ENCODE assay signal across 14 cellular contexts in the genomic region with DNA sequence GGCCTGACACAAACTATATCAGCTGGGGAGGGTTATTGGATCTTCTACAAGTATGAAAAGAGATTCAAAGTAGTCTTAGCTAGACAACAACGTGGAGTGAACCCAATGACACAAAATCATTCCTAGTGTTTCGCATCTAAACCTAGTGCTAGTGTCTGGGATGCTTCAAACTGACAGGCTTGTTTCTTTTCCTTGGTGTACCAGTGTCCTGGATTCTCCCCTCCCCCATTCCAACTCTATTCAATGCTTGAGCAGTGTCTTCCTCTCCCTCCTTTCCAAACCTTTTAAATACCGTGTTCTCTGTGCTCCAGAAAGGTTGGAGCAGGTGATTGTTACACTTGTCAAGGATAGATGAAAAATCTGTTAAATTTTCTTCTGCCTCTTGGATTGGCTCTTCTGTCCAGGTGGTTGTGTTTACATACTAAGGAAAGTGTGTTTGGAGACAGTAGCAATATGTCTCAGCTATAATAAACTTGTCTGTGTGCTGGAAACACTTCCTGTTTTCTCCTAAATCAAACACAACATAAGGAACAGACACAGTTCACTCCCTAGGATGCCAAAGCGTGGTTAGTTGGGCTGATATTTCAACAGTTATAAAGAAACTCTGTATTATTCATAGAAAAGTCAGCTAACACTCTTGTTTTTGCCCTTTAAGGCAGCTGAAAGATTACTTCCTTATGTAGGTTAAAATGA. TPM values are rescaled to one million over a fixed set of nuclear protein-coding genes. Genes with fewer than 3 reads are reported as not detected.
DNase-seq lines count a peak whose midpoint lies in the region; ATAC-seq, FAIRE-seq and TF ChIP-seq lines count a peak whose summit lies in the region.
"Had no signal": no experiment of that assay in that cellular context is flagged by ENCODE, and none has a peak within 500 bp of the region (broad histone marks: within the 10 kb centered on the region; RNA-seq: fewer than 3 reads in every experiment).

No MANE protein-coding gene starts in this region.

- peaks cover 53% of the 10 kb centered on the region for H3K36me3 Mint-ChIP-seq in GM23338 (ENCODE audit: low read depth)
- peaks cover 9% of the 10 kb centered on the region for H3K36me3 Mint-ChIP-seq in nephron progenitor cell (ENCODE audit: low read depth)
- H3K36me3 Mint-ChIP-seq: CD4-positive, alpha-beta memory T cell had no signal

- H3K9me2 ChIP-seq in GM23338 (ENCODE audit: insufficient read depth): no peaks in the 10 kb centered on the region

- no peak overlapping the region for H3K9ac ChIP-seq in GM12878 (ENCODE audit: control insufficient read depth, insufficient read depth, low read length)

- H3K4me3 ChIP-seq in GM23338 (peak overlapping the region; percentile 88), GM12878 (no peak overlapping the region)

- POLR2A ChIA-PET in GM12878 (lab: Charles Lee): no interaction called here

- intact Hi-C loops in GM12878 (cut with micrococcal nuclease; ENCODE audit: unreplicated experiment): no loop called here

- in situ Hi-C loops in GM12878 (cut with MboI): loop anchor here (10.0 kb wide), 1 partner anchor 76 kb away; no protein-coding TSS in a partner anchor

- SMC1A ChIA-PET in GM12878 (lab: Charles Lee; ENCODE audit: uncharacterized antibody, unreplicated experiment): interaction anchor here (0.7 to 1.3 kb wide), 4 partner anchors 9 to 83 kb away, joined by 3 to 5 read pairs (median 3); no protein-coding TSS in a partner anchor

- H4K20me1 ChIP-seq in GM23338 (replicated peaks; ENCODE audit: insufficient read depth) (peaks cover 15% of the 10 kb centered on the region; the same call in 1 of the 2 replicates), GM12878 (ENCODE audit: control insufficient read depth, insufficient read depth) (no peaks in the 10 kb centered on the region)

- TF ChIP-seq EP300 in GM12878 (IDR thresholded peaks at IDR 0.05; ENCODE audit: borderline replicate concordance in 1 of 2, control insufficient read depth in 1 of 2, low read depth in 2 of 2, low read length in 2 of 2): no peak

- 52% methylated on average over 4 of the region's 4 CpGs for WGBS in GM12878 (ENCODE audit: insufficient coverage, insufficient replicate concordance, low lambda C conversion rate, missing lambda C conversion rate)

- no peak for FAIRE-seq in GM12878 (lab: Jason Lieb, UNC)

- no TSS peak for BruUV-seq in GM12878 (replicated peaks; lab: Mats Ljungman, UMichigan)

- H3K79me2 ChIP-seq in GM23338 (replicated peaks; ENCODE audit: insufficient read depth): peaks cover 68% of the 10 kb centered on the region
- H3K79me2 ChIP-seq in GM12878 (ENCODE audit: control insufficient read depth, insufficient read depth, low read length): no peaks in the 10 kb centered on the region

- H3K27ac Mint-ChIP-seq in GM23338 (peak overlapping the region; percentile 90), nephron progenitor cell (no peak overlapping the region)
- H3K27ac Mint-ChIP-seq: CD4-positive, alpha-beta memory T cell had no signal

- TF ChIP-seq CTCF in GM23338 (conservative IDR thresholded peaks at IDR 0.05; ENCODE audit: low read depth in 2 of 2) (no peak), GM12878 (IDR thresholded peaks at IDR 0.05 in 2 of 3, conservative IDR thresholded peaks at IDR 0.05 in 1 of 3; ENCODE audit: control insufficient read depth in 2 of 3, extremely low read depth in 1 of 3, insufficient read depth in 1 of 3, low read depth in 3 of 3, low read length in 3 of 3) (no peak), nephron progenitor cell (IDR thresholded peaks at IDR 0.05) (no peak)

- TF ChIP-seq RAD21 in GM12878 (IDR thresholded peaks at IDR 0.05; ENCODE audit: insufficient read depth, low read depth, low read length): no peak

- CTCF ChIA-PET in GM12878 (lab: Yijun Ruan, JAX): interaction anchor here (1.1 to 3.4 kb wide), 2 partner anchors 84 to 473 kb away, joined by 3 to 12 read pairs; no protein-coding TSS in a partner anchor

- H2AFZ ChIP-seq in GM23338 (no peak overlapping the region), GM12878 (ENCODE audit: control insufficient read depth, low read depth, low read length) (peak overlapping the region; percentile 39)

- peaks cover 28% of the 10 kb centered on the region for H3K36me3 ChIP-seq in GM23338 (ENCODE audit: insufficient read depth)
- no peaks in the 10 kb centered on the region for H3K36me3 ChIP-seq in GM12878 (ENCODE audit: control insufficient read depth in 2 of 2, insufficient read depth in 2 of 2, low read length in 1 of 2)

- H3F3A ChIP-seq in GM23338 (replicated peaks; ENCODE audit: low read depth): 0 out of 2 replicates have a peak, but pooled peaks cover 11% of the 10 kb centered on the region

- peak overlapping the region; percentile 99 for H3K4me3 Mint-ChIP-seq in GM23338
- peak overlapping the region; percentile 63 for H3K4me3 Mint-ChIP-seq in nephron progenitor cell
- H3K4me3 Mint-ChIP-seq: CD4-positive, alpha-beta memory T cell had no signal

- H3K9me3 Mint-ChIP-seq in GM23338 (peaks cover 25% of the 10 kb centered on the region), nephron progenitor cell (peaks cover 21% of the 10 kb centered on the region)

- ATAC-seq in GM23338 (peak; percentile 72), GM12878 (no peak), GM18517 (IDR thresholded peaks at IDR 0.05; ENCODE audit: unreplicated experiment) (no peak), HG02885 (IDR thresholded peaks at IDR 0.05; ENCODE audit: poor library complexity, unreplicated experiment) (no peak)

- H3K27ac ChIP-seq in GM23338 (ENCODE audit: low read depth) (peak overlapping the region; percentile 89), GM12878 (ENCODE audit: control insufficient read depth, insufficient read depth) (no peak overlapping the region)
- H3K27ac ChIP-seq: epithelial cell of prostate had no signal

- H3K4me1 ChIP-seq in GM23338 (ENCODE audit: insufficient read depth) (peaks cover 53% of the 10 kb centered on the region), GM12878 (ENCODE audit: control insufficient read depth, insufficient read depth, low read length) (no peaks in the 10 kb centered on the region)

- TF ChIP-seq POLR2A in GM12878 (IDR thresholded peaks at IDR 0.05; ENCODE audit: low read depth, low read length): no peak

- H3K27me3 Mint-ChIP-seq in GM23338 (ENCODE audit: insufficient read depth, low read depth, poor library complexity) (peaks cover 27% of the 10 kb centered on the region), nephron progenitor cell (ENCODE audit: low read depth, poor library complexity) (peaks cover 39% of the 10 kb centered on the region)

- H3K4me1 Mint-ChIP-seq in GM23338 (peaks cover 59% of the 10 kb centered on the region), nephron progenitor cell (peaks cover 58% of the 10 kb centered on the region)

- RAD21 ChIA-PET in GM12878 (lab: Charles Lee; ENCODE audit: unreplicated experiment): no interaction called here

- H3K4me2 ChIP-seq in GM23338: peak overlapping the region; percentile 65
- H3K4me2 ChIP-seq in GM12878 (ENCODE audit: control insufficient read depth, insufficient read depth): no peak overlapping the region

- H3K27me3 ChIP-seq in GM23338 (ENCODE audit: insufficient read depth) (no peaks in the 10 kb centered on the region), GM12878 (replicated peaks in 1 of 2; ENCODE audit: control insufficient read depth in 2 of 2, insufficient read depth in 2 of 2, low read length in 1 of 2) (no peaks in the 10 kb centered on the region)

- H3K9me3 ChIP-seq in GM12878 (replicated peaks; ENCODE audit: control insufficient read depth, insufficient read depth, low read length): no peaks in the 10 kb centered on the region

- peak; percentile 56 for DNase-seq in GM23338 (ENCODE audit: low spot score)
- DNase-seq in NCI-H146 (lab: John Stamatoyannopoulos, UW): peak; percentile 50
- DNase-seq in GM12878 (ENCODE audit: low read depth, low spot score): no peak
- DNase-seq in nephron progenitor cell: no peak
- DNase-seq in kidney glomerular epithelial cell (lab: John Stamatoyannopoulos, UW): no peak
- DNase-seq: activated CD4-positive, alpha-beta T cell treated with anti-CD3 and anti-CD28 coated beads, Interleukin-2, amount 50 U/mL, for 48 hours; activated gamma-delta T cell treated with Interleukin-2 at 50 U/mL for 16 hours; CD4-positive, alpha-beta memory T cell; retina; T-helper 1 cell had no signal

TF ChIP-seq in GM23338, 12 proteins besides CTCF, POLR2A, EP300 and RAD21 (continues in another document):
- no peak for TF ChIP-seq NANOG (IDR thresholded peaks at IDR 0.05; ENCODE audit: borderline replicate concordance)

TF ChIP-seq in GM12878, 131 proteins besides CTCF, POLR2A, EP300 and RAD21:
- TF ChIP-seq IKZF1 (conservative IDR thresholded peaks at IDR 0.05) (no peak), SPI1 (IDR thresholded peaks at IDR 0.05; ENCODE audit: borderline replicate concordance, insufficient read depth, low read depth, low read length) (0 out of 2 replicates have a peak, but pooled peaks have one; percentile 26)

RNA-seq across cellular contexts. Expression of a gene that starts 14.4 kb away (rescaled TPM):
- 1.9 and 3.1 TPM in 2 replicates for total RNA-seq in GM23338 (2014; rRNA removed; shearing (Covaris generic))
- polyA plus RNA-seq in GM23338 (2016; fragmentation: Nextera tagmentation; extraction: Ambion mirVana) (1.4 and 2.1 TPM in 2 replicates), GM12878 (2011; rRNA removed) (0.19 and 0.27 TPM in 2 replicates), GM12878 (2014; fragmentation: Illumina TruSeq; extraction: Trizol) (0.10 and 0.15 TPM in 2 replicates), GM12878 (2014; fragmentation: Nextera tagmentation; extraction: Ambion mirVana) (under 1 TPM; 0.57 to 0.60 TPM), GM12878 (2014; rRNA removed) (0.12 and 0.16 TPM in 2 replicates), GM12878 (2016; fragmentation: Nextera tagmentation; extraction: Ambion mirVana) (under 1 TPM; 0.42 to 0.44 TPM)
- total RNA-seq in GM12878 (2013; cell fraction: nucleolus; rRNA removed): 0.08 TPM in 1 of 2 replicates, not detected in the other
- total RNA-seq in GM12878 (2014; rRNA removed) (0.11 and 0.16 TPM in 2 replicates), GM12878 (2014; rRNA removed; fragmentation: Illumina TruSeq; extraction: Trizol) (0.09 and 0.18 TPM in 2 replicates), GM12878 (2021) (0.08 TPM in 1 of 2 replicates, not detected in the other)
- 0.05 TPM for polyA plus RNA-seq in GM12878 (2011; ENCODE audit: low read depth)
- 0.12 and 0.13 TPM in 2 replicates for polyA plus RNA-seq in GM12878 (2011; cell fraction: cytosol; rRNA removed)
- polyA plus RNA-seq in GM12878 (2011; cell fraction: nucleus; rRNA removed): 0.09 and 0.13 TPM in 2 replicates
- 0.07 and 0.11 TPM in 2 replicates for polyA plus RNA-seq in GM12878 (2012)
- 0.26 TPM in 1 of 2 replicates, not detected in the other for polyA minus RNA-seq in GM12878 (2011; rRNA and poly(A)+ RNA removed)
- not detected in 2 replicates for polyA minus RNA-seq in GM12878 (2011; cell fraction: cytosol; rRNA and poly(A)+ RNA removed)
- 0.29 TPM in 1 of 2 replicates, not detected in the other for polyA minus RNA-seq in GM12878 (2011; cell fraction: nucleus; rRNA and poly(A)+ RNA removed)
- total RNA-seq: CD4-positive, alpha-beta memory T cell; MCF 10A had no signal
- polyA plus RNA-seq: CD4-positive, alpha-beta memory T cell had no signal

Comparison
In these comparisons a context has a peak if more than half of its experiments do, and no peak if none do; other contexts are left out.
1. DNase-seq: peak in GM23338 (single experiment) and NCI-H146 (single experiment); none in GM12878 (single experiment), nephron progenitor cell (single experiment) and kidney glomerular epithelial cell (single experiment).